ENCODE assay signal across 17 cellular contexts in the genomic region with DNA sequence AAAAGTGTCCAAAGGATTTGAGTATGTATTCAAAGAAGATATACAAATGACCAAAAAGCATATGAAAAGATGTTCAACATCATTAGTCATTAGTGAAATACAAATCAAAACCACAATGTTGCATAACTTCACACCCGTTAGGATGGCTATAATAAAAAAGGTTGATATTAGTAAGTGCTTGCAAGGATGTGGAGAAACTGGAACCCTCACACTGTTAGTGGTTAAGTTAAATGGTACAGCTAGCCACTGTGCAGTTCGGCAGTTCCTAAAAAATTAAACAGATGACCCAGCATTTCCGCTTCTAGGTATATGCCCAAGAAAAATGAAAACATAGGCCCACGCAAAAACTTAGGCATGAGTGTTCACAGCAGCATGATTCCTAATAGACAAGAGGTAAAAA. TPM values are rescaled to one million over a fixed set of nuclear protein-coding genes. Genes with fewer than 3 reads are reported as not detected.
DNase-seq lines count a peak whose midpoint lies in the region; TF ChIP-seq lines count a peak whose summit lies in the region.
"Had no signal": no experiment of that assay in that cellular context is flagged by ENCODE, and none has a peak within 500 bp of the region (broad histone marks: within the 10 kb centered on the region; RNA-seq: fewer than 3 reads in every experiment).

No MANE protein-coding gene starts in this region.

- H3K4me3 Mint-ChIP-seq in Calu3 (ENCODE audit: low read depth, unreplicated experiment), result no peak overlapping the region
- H3K4me3 Mint-ChIP-seq: CD4-positive, alpha-beta T cell; T-cell had no signal

- no peak overlapping the region for H2BK15ac ChIP-seq in mesendoderm (replicated peaks; ENCODE audit: low read depth)

- H4K5ac ChIP-seq in mesendoderm (ENCODE audit: low read length), result no peak overlapping the region

- H3K9me3 Mint-ChIP-seq in Calu3 (ENCODE audit: low read depth, unreplicated experiment), result no peaks in the 10 kb centered on the region
- H3K9me3 Mint-ChIP-seq: CD4-positive, alpha-beta T cell; T-cell had no signal

- no peak overlapping the region for H3K27ac ChIP-seq in mesendoderm (ENCODE audit: low read depth, low read length)

- no peak overlapping the region for H3K23ac ChIP-seq in mesendoderm (ENCODE audit: low read length)

- H3K18ac ChIP-seq in mesendoderm (ENCODE audit: low read length), result no peak overlapping the region

- no peak overlapping the region for H3K4me2 ChIP-seq in mesendoderm (ENCODE audit: low read length)
- H3K4me2 ChIP-seq: SK-N-SH had no signal

- BruUV-seq in Calu3 (replicated peaks; lab: Mats Ljungman, UMichigan), result no TSS peak

- no peaks in the 10 kb centered on the region for H3K36me3 ChIP-seq in mesendoderm (ENCODE audit: control insufficient read depth, insufficient read depth, low read length)

- no peak for TF ChIP-seq CTCF in Calu3 (IDR thresholded peaks at IDR 0.05; ENCODE audit: unreplicated experiment)

- H3K4me1 Mint-ChIP-seq in Calu3 (ENCODE audit: low read depth, unreplicated experiment), result no peaks in the 10 kb centered on the region

- H3K79me1 ChIP-seq in mesendoderm (ENCODE audit: low read length), result no peaks in the 10 kb centered on the region

- no peak overlapping the region for H2BK120ac ChIP-seq in mesendoderm (ENCODE audit: low read depth, low read length)

- no peaks in the 10 kb centered on the region for H3K27me3 ChIP-seq in mesendoderm (ENCODE audit: insufficient read depth, low read length, poor library complexity)
- H3K27me3 ChIP-seq: BE2C had no signal

- H3K4me3 ChIP-seq in mesendoderm (ENCODE audit: low read length), result no peak overlapping the region

- DNase-seq in ELR (ENCODE audit: low read depth) (peak; percentile 1), LHCN-M2 (ENCODE audit: low read depth) (peak; percentile 10), amniotic epithelial cell (ENCODE audit: low read depth) (peak; percentile 32), mesendoderm (no peak), Calu3 (no peak), head of caudate nucleus (no peak)
- no peak for DNase-seq in stimulated activated naive CD4-positive, alpha-beta T cell (lab: John Stamatoyannopoulos, UW)
- DNase-seq: BE2C; CD4-positive, alpha-beta T cell; EL; GOT3; NCI-H1092; NCI-H146; NCI-H2081; SHP77 treated with DMSO at 0.1 percent for 48 hours; SK-N-SH; T-cell had no signal

- peaks cover 32% of the 10 kb centered on the region for H3K36me3 Mint-ChIP-seq in Calu3 (ENCODE audit: insufficient read depth, unreplicated experiment)

- H3K27ac Mint-ChIP-seq in Calu3 (ENCODE audit: unreplicated experiment), result no peak overlapping the region
- H3K27ac Mint-ChIP-seq: CD4-positive, alpha-beta T cell; T-cell had no signal

- no peaks in the 10 kb centered on the region for H3K79me2 ChIP-seq in mesendoderm (ENCODE audit: control insufficient read depth, insufficient read depth, low read length)

- H3K4ac ChIP-seq in mesendoderm (ENCODE audit: low read depth, low read length), result no peak overlapping the region

- intact Hi-C loops in Calu3 (cut with micrococcal nuclease; ENCODE audit: unreplicated experiment), result no loop called here
- intact Hi-C loops in head of caudate nucleus (cut with DNase I), result no loop called here

- CTCF ChIA-PET in Calu3 (lab: Charles Lee), result no interaction called here

- H3K4me1 ChIP-seq in mesendoderm (ENCODE audit: control insufficient read depth, low read depth, low read length), result no peaks in the 10 kb centered on the region

- no peak overlapping the region for H3K56ac ChIP-seq in mesendoderm (ENCODE audit: low read length)

- H4K8ac ChIP-seq in mesendoderm (ENCODE audit: low read depth, low read length), result peak overlapping the region; percentile 28

- no peak overlapping the region for H2BK5ac ChIP-seq in mesendoderm (ENCODE audit: low read length)

- no CpG with 5 or more reads among the region's 4 CpGs for WGBS in mesendoderm (ENCODE audit: extremely low coverage, insufficient coverage, low lambda C conversion rate)

- no peaks in the 10 kb centered on the region for H3K27me3 Mint-ChIP-seq in Calu3 (ENCODE audit: unreplicated experiment)
- H3K27me3 Mint-ChIP-seq: CD4-positive, alpha-beta T cell; T-cell had no signal

- no peak overlapping the region for H2AK5ac ChIP-seq in mesendoderm (ENCODE audit: low read length)

- no peak overlapping the region for H3K9ac ChIP-seq in mesendoderm (ENCODE audit: low read length)
- H3K9ac ChIP-seq: SK-N-SH had no signal

RNA-seq across cellular contexts. Expression of gene IBTK, which starts 38.6 kb away (rescaled TPM):
- total RNA-seq in LHCN-M2 (2014; rRNA removed), result 34.8 and 35.8 TPM in 2 replicates
- 7.8 TPM for polyA plus RNA-seq in LHCN-M2 (2012)
- polyA plus RNA-seq in mesendoderm (2013, experiment 1 of 2), result 13.9 TPM
- 14.1 TPM for polyA plus RNA-seq in mesendoderm (2013, experiment 2 of 2)
- total RNA-seq in Calu3 (2022), result 48.3 and 54.9 TPM in 2 replicates

Comparison
In these comparisons a context has a peak if more than half of its experiments do, and no peak if none do; other contexts are left out.
1. DNase-seq: peak in ELR (single experiment), LHCN-M2 (single experiment) and amniotic epithelial cell (single experiment); none in mesendoderm (single experiment), stimulated activated naive CD4-positive, alpha-beta T cell (0 of 6), Calu3 (single experiment) and head of caudate nucleus (0 of 42).